In genomic region chr1:21508580-21509350, GRCh38 we compare ENCODE assay signal across 7 cellular contexts. TPM values are rescaled to one million over a fixed set of nuclear protein-coding genes. Genes with fewer than 3 reads are reported as not detected.
DNase-seq lines count a peak whose midpoint lies in the region; ATAC-seq, FAIRE-seq and TF ChIP-seq lines count a peak whose summit lies in the region.

No MANE protein-coding gene starts in this region.

- intact Hi-C loops in esophagus muscularis mucosa (cut with DNase I), result loop anchor here (2.0 kb wide), 1 partner anchor 150 kb away; no protein-coding TSS in a partner anchor
- intact Hi-C loops in natural killer cell (cut with micrococcal nuclease), result loop anchor here (5.0 kb wide), 1 partner anchor 454 kb away; no protein-coding TSS in a partner anchor

- peak; percentile 87 to 94 (median 90) for ATAC-seq in natural killer cell
- no peak for ATAC-seq in GM18502 (IDR thresholded peaks at IDR 0.05; ENCODE audit: poor library complexity, unreplicated experiment)

- peaks cover 6 to 7% of the 10 kb centered on the region in 2 donors for H3K4me1 Mint-ChIP-seq in natural killer cell

- peak overlapping the region; percentile 26 for H3K4me3 Mint-ChIP-seq in natural killer cell

- FAIRE-seq in GM18507 (lab: Jason Lieb, UNC), result no peak

- peaks cover 17 to 40% (median 23%) of the 10 kb centered on the region in 4 donors for H3K4me1 ChIP-seq in esophagus muscularis mucosa

- H3K27me3 Mint-ChIP-seq in natural killer cell (ENCODE audit: low read depth in 2 of 2), result peaks cover 45 to 60% of the 10 kb centered on the region in 2 donors

- H3K36me3 Mint-ChIP-seq in natural killer cell, result no peaks in the 10 kb centered on the region

- H3K9me3 ChIP-seq in esophagus muscularis mucosa, result no peaks in the 10 kb centered on the region

- no peak for TF ChIP-seq POLR2A in esophagus muscularis mucosa (IDR thresholded peaks at IDR 0.05; ENCODE audit: low read depth)

- no peak overlapping the region for H3K27ac Mint-ChIP-seq in natural killer cell

- H3K4me3 ChIP-seq in esophagus muscularis mucosa, result peak overlapping the region; percentile 36 to 53 (median 40)

- no peaks in the 10 kb centered on the region for H3K9me3 Mint-ChIP-seq in natural killer cell

- TF ChIP-seq CTCF in esophagus muscularis mucosa (IDR thresholded peaks at IDR 0.05) (peak; percentile 50 to 68 (median 52)), natural killer cell (IDR thresholded peaks at IDR 0.05) (peak; percentile 20)

- H3K27ac ChIP-seq in esophagus muscularis mucosa (replicated peaks in 1 of 4), result no peak overlapping the region

- WGBS in esophagus muscularis mucosa, result 6% methylated on average over 25 of the region's 45 CpGs

- DNase-seq in GM18507 (ENCODE audit: extremely low spot score, insufficient read length, low read depth), result peak; percentile 56
- peak; percentile 21 for DNase-seq in NCI-H226
- DNase-seq in activated CD8-positive, alpha-beta memory T cell treated with anti-CD3 and anti-CD28 coated beads, Interleukin-2, amount 50 U/mL, for 48 hours, result peak; percentile 91
- DNase-seq in esophagus muscularis mucosa (ENCODE audit: extremely low spot score), result no peak
- DNase-seq in natural killer cell, result peak; percentile 52
- peak; percentile 32 for DNase-seq in stimulated activated naive CD4-positive, alpha-beta T cell treated with Interleukin-2 at 50 U/mL for 16 hours (lab: John Stamatoyannopoulos, UW)

- no peaks in the 10 kb centered on the region for H3K36me3 ChIP-seq in esophagus muscularis mucosa

- TF ChIP-seq EP300 in esophagus muscularis mucosa (IDR thresholded peaks at IDR 0.05), result no peak

- H3K27me3 ChIP-seq in esophagus muscularis mucosa, result peaks cover 0 to 68% (median 18%) of the 10 kb centered on the region in 4 donors

RNA-seq across cellular contexts. Expression of gene ALPL, which starts 0.5 kb away (rescaled TPM):
- total RNA-seq in esophagus muscularis mucosa, result 10 to 100 TPM in 1 of 4 donors, 1 to 10 TPM in 3; 1.2 to 10.3 (median 3.8) TPM
- 1 to 10 TPM in 1 of 3 donors, not detected in 2; 2.4 TPM for total RNA-seq in natural killer cell
